Comparison of ENCODE assay signal across 8 cellular contexts in the genomic region with DNA sequence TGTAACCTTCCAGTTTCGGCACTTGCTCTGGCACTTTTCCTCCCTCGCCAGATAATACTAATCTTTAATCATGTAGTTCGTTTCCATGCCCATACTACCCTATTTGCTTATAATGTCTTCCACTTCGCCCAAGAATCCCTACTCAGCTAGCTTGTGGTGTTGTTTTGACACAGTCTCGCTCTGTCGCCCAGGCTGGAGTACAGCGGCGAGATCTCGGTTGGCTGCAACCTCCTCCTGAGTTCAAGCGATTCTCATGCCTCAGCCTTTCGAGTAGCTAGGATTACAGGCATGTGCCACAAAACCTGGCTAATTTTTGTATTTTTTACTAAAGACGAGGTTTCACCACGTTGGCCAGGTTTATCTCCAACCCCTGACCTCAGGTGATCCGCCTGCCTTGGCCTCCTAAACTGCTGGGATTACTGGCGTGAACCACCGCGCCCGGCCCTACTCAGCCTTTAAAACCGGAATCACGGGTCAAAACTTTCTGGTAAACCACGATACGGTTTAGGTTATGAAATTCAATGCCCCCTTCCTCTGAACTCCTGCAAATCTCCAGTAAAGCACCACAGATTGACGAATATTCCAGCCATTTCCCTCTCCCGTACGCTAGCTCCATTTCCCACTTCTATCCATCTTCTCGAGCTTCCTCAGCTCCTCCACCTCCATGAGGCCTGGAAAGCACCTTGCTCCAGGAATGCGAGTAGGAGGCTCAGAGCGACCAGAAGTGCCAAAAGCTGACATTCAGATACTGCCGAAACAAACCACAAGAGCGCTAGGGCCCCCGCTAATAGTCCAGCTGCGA. TPM values are rescaled to one million over a fixed set of nuclear protein-coding genes. Genes with fewer than 3 reads are reported as not detected.
DNase-seq lines count a peak whose midpoint lies in the region; ATAC-seq and TF ChIP-seq lines count a peak whose summit lies in the region.

No MANE protein-coding gene starts in this region.

- TF ChIP-seq RAD21 in liver (IDR thresholded peaks at IDR 0.05), result no peak

- no peaks in the 10 kb centered on the region for H3K9me3 ChIP-seq in liver (ENCODE audit: control insufficient read depth in 4 of 4, low read length in 3 of 4)
- no peaks in the 10 kb centered on the region for H3K9me3 ChIP-seq in upper lobe of right lung

- peaks cover 0 to 6% (median 2%) of the 10 kb centered on the region in 4 donors for H3K36me3 ChIP-seq in liver (ENCODE audit: control insufficient read depth in 4 of 4, insufficient read depth in 3 of 4, low read depth in 1 of 4, low read length in 3 of 4)
- peaks cover 8% of the 10 kb centered on the region for H3K36me3 ChIP-seq in upper lobe of right lung

- ATAC-seq in HG03460 (IDR thresholded peaks at IDR 0.05; ENCODE audit: unreplicated experiment) (peak; percentile 21), upper lobe of right lung (no peak), HG02973 (IDR thresholded peaks at IDR 0.05; ENCODE audit: unreplicated experiment) (no peak)

- H3K27ac ChIP-seq in liver (ENCODE audit: low read depth in 1 of 2, low read length in 2 of 2) (peak overlapping the region; percentile 98 to 99), upper lobe of right lung (peak overlapping the region; percentile 100)

- in situ Hi-C loops in astrocyte of the spinal cord (cut with HindIII; ENCODE audit: low sequenced_read_pairs), result no loop called here

- CTCF ChIA-PET in activated CD4-positive, alpha-beta T cell treated with anti-CD3 and anti-CD28 coated beads, Interleukin-2, amount 10 ng/mL, durations not matched to agents 7 days and 5 days (lab: Charles Lee), result interaction anchor here (0.5 to 2.2 kb wide), 16 partner anchors 9 to 201 kb away, joined by 3 to 8 read pairs (median 3); partner anchors contain the start of genes DNAJC17 and VPS18

- peaks cover 34% of the 10 kb centered on the region for H3K36me3 Mint-ChIP-seq in activated CD4-positive, alpha-beta T cell treated with anti-CD3 and anti-CD28 coated beads, Interleukin-2, amount 10 ng/mL, durations not matched to agents 7 days and 5 days (ENCODE audit: low read depth)

- peak overlapping the region; percentile 96 for H3K27ac Mint-ChIP-seq in activated CD4-positive, alpha-beta T cell treated with anti-CD3 and anti-CD28 coated beads, Interleukin-2, amount 10 ng/mL, durations not matched to agents 7 days and 5 days

- H3K4me1 ChIP-seq in liver (ENCODE audit: control insufficient read depth in 4 of 4, insufficient read depth in 4 of 4, low read length in 3 of 4) (peaks cover 8 to 18% (median 14%) of the 10 kb centered on the region in 4 donors), upper lobe of right lung (peaks cover 15% of the 10 kb centered on the region)

- peaks cover 34% of the 10 kb centered on the region for H3K4me1 Mint-ChIP-seq in activated CD4-positive, alpha-beta T cell treated with anti-CD3 and anti-CD28 coated beads, Interleukin-2, amount 10 ng/mL, durations not matched to agents 7 days and 5 days

- intact Hi-C loops in upper lobe of right lung (cut with DNase I), result no loop called here

- POLR2A ChIA-PET in activated CD4-positive, alpha-beta T cell treated with anti-CD3 and anti-CD28 coated beads, Interleukin-2, amount 10 ng/mL, durations not matched to agents 7 days and 5 days (lab: Charles Lee), result interaction anchor here (1.0 to 1.9 kb wide), 4 partner anchors 14 to 129 kb away, joined by 3 to 6 read pairs (median 4); partner anchors contain the start of gene CCDC32

- H3K4me3 ChIP-seq in astrocyte of the spinal cord (ENCODE audit: low read depth, low read length) (peak overlapping the region; percentile 98), liver (ENCODE audit: low read depth in 1 of 3, low read length in 3 of 3) (peak overlapping the region; percentile 76 to 95 (median 92)), upper lobe of right lung (peak overlapping the region; percentile 97)

- H3K9me3 Mint-ChIP-seq in activated CD4-positive, alpha-beta T cell treated with anti-CD3 and anti-CD28 coated beads, Interleukin-2, amount 10 ng/mL, durations not matched to agents 7 days and 5 days, result no peaks in the 10 kb centered on the region

- H3K27me3 ChIP-seq in liver (ENCODE audit: control insufficient read depth in 4 of 4, insufficient read depth in 4 of 4, low read length in 3 of 4) (no peaks in the 10 kb centered on the region), upper lobe of right lung (no peaks in the 10 kb centered on the region)

- 32% methylated on average over 32 of the region's 32 CpGs for WGBS in liver

- no peak for DNase-seq in activated CD4-positive, alpha-beta T cell treated with anti-CD3 and anti-CD28 coated beads, Interleukin-2, amount 10 ng/mL, durations not matched to agents 7 days and 5 days
- DNase-seq in activated CD4-positive, alpha-beta T cell treated with anti-CD3 and anti-CD28 coated beads, Interleukin-2, amount 50 U/mL, for 1 hour, result no peak
- DNase-seq in astrocyte of the spinal cord (ENCODE audit: low read depth, low spot score), result no peak
- no peak for DNase-seq in upper lobe of right lung
- DNase-seq in stimulated activated CD4-positive, alpha-beta T cell treated with anti-CD3 and anti-CD28 coated beads, Interleukin-12 subunit alpha, Interleukin-12 subunit beta, amount 100 ng/mL, for 4 hours, result no peak

- H3K9ac ChIP-seq in liver (ENCODE audit: low read depth in 1 of 2, low read length in 2 of 2), result peak overlapping the region; percentile 77 to 97

- TF ChIP-seq CTCF in astrocyte of the spinal cord (IDR thresholded peaks at IDR 0.05; ENCODE audit: low read depth, low read length), result no peak
- no peak for TF ChIP-seq CTCF in liver (IDR thresholded peaks at IDR 0.05; ENCODE audit: low read depth, low read length, missing input control)
- no peak for TF ChIP-seq CTCF in upper lobe of right lung (IDR thresholded peaks at IDR 0.05)

- H3K4me3 Mint-ChIP-seq in activated CD4-positive, alpha-beta T cell treated with anti-CD3 and anti-CD28 coated beads, Interleukin-2, amount 10 ng/mL, durations not matched to agents 7 days and 5 days, result peak overlapping the region; percentile 97

- no peaks in the 10 kb centered on the region for H3K27me3 Mint-ChIP-seq in activated CD4-positive, alpha-beta T cell treated with anti-CD3 and anti-CD28 coated beads, Interleukin-2, amount 10 ng/mL, durations not matched to agents 7 days and 5 days

TF ChIP-seq in liver, 16 proteins besides CTCF, POLR2A, EP300 and RAD21:
- TF ChIP-seq EGR1 (IDR thresholded peaks at IDR 0.05; ENCODE audit: low read depth in 2 of 2) (no peak), HNF4G (IDR thresholded peaks at IDR 0.05) (no peak), NR2F2 (IDR thresholded peaks at IDR 0.05) (no peak), RXRA (IDR thresholded peaks at IDR 0.05) (peak in 1 of 2 donors; percentile 24), TAF1 (conservative IDR thresholded peaks at IDR 0.05) (no peak)
- TF ChIP-seq, protein P1, sequence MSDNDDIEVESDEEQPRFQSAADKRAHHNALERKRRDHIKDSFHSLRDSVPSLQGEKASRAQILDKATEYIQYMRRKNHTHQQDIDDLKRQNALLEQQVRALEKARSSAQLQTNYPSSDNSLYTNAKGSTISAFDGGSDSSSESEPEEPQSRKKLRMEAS (IDR thresholded peaks at IDR 0.05), result no peak
TF ChIP-seq in liver: peak in this region for 1.

RNA-seq across cellular contexts. Expression of gene RAD51, which starts 0.9 kb away (rescaled TPM):
- 10 to 100 TPM; 59.9 to 66.7 TPM for total RNA-seq in activated CD4-positive, alpha-beta T cell treated with anti-CD3 and anti-CD28 coated beads, Interleukin-2, amount 10 ng/mL, durations not matched to agents 7 days and 5 days
- total RNA-seq in liver (10 to 100 TPM in 1 of 2 donors, under 1 TPM in 1; 0.25 to 11.3 TPM), upper lobe of right lung (0.98 TPM)
- polyA plus RNA-seq in liver, result under 1 TPM; 0.51 to 0.87 TPM

Comparison
In these comparisons a context has a peak if more than half of its experiments do, and no peak if none do; other contexts are left out.
1. RNA of gene RAD51, which starts 0.9 kb away (total RNA-seq): 59.9 to 66.7 TPM in activated CD4-positive, alpha-beta T cell treated with anti-CD3 and anti-CD28 coated beads, Interleukin-2, amount 10 ng/mL, durations not matched to agents 7 days and 5 days; 0.25 to 11.3 TPM in liver and 0.98 TPM in upper lobe of right lung (single experiment); every median in the first group is over 4 times any median in the second.
2. Peak in every context shown above with its lines, with median percentiles within 50 percentile points of each other: H3K4me3 ChIP-seq.